Comparison of ENCODE assay signal across 24 cellular contexts in genomic region chr18:45335644-45336043, GRCh38.
DNase-seq lines count a peak whose midpoint lies in the region; ATAC-seq and TF ChIP-seq lines count a peak whose summit lies in the region.
"Had no signal": no experiment of that assay in that cellular context is flagged by ENCODE, and none has a peak within 500 bp of the region (broad histone marks: within the 10 kb centered on the region; RNA-seq: fewer than 3 reads in every experiment).

No MANE protein-coding gene starts in this region.

- POLR2A ChIA-PET in MCF 10A (lab: Yijun Ruan, JAX), result interaction anchor here (0.8 to 2.0 kb wide), 2 partner anchors 63 to 231 kb away, joined by 3 to 6 read pairs; no protein-coding TSS in a partner anchor

- in situ Hi-C loops in HAP-1 (cut with MboI; ENCODE audit: low sequenced_read_pairs), result no loop called here

- H3K4me1 Mint-ChIP-seq in MCF 10A (ENCODE audit: insufficient read depth, unreplicated experiment), result peaks cover 23% of the 10 kb centered on the region

- no peaks in the 10 kb centered on the region for H3K27me3 ChIP-seq in HAP-1 (ENCODE audit: low read depth)
- H3K27me3 ChIP-seq: hepatocyte, tibial artery had no signal

- H3K4me1 ChIP-seq in HAP-1, result no peaks in the 10 kb centered on the region

- H3K36me3 ChIP-seq in HAP-1 (replicated peaks), result no peaks in the 10 kb centered on the region
- H3K36me3 ChIP-seq: tibial artery had no signal

- H3K9me3 Mint-ChIP-seq in MCF 10A (ENCODE audit: unreplicated experiment), result no peaks in the 10 kb centered on the region
- H3K9me3 Mint-ChIP-seq: activated T-helper 2 cell treated with anti-CD3 and anti-CD28 coated beads, Interferon-gamma antibody, Interleukin-2, Interleukin-4, amounts not matched to agents 10 μg/mL and 5 μg/mL and 100 μg/mL, durations not matched to agents 14 hours and 24 hours and 36 hours; mesothelial cell of epicardium had no signal

- BruUV-seq in MCF 10A (replicated peaks; lab: Mats Ljungman, UMichigan), result no TSS peak

- H3K36me3 Mint-ChIP-seq in MCF 10A (ENCODE audit: insufficient read depth, unreplicated experiment), result no peaks in the 10 kb centered on the region
- H3K36me3 Mint-ChIP-seq: mesothelial cell of epicardium had no signal

- peak overlapping the region; percentile 2 for H3K4me3 Mint-ChIP-seq in MCF 10A (ENCODE audit: unreplicated experiment)
- H3K4me3 Mint-ChIP-seq: mesothelial cell of epicardium, neural crest cell had no signal

- H3K27ac Mint-ChIP-seq in MCF 10A (ENCODE audit: low read depth, unreplicated experiment), result no peak overlapping the region
- H3K27ac Mint-ChIP-seq: activated T-helper 2 cell treated with anti-CD3 and anti-CD28 coated beads, Interferon-gamma antibody, Interleukin-2, Interleukin-4, amounts not matched to agents 10 μg/mL and 5 μg/mL and 100 μg/mL, durations not matched to agents 14 hours and 24 hours and 36 hours; mesothelial cell of epicardium had no signal

- intact Hi-C loops in MCF 10A (cut with micrococcal nuclease), result no loop called here

- no peak for TF ChIP-seq CTCF in AG10803 (conservative IDR thresholded peaks at IDR 0.05; ENCODE audit: low read length)
- TF ChIP-seq CTCF in MCF 10A (IDR thresholded peaks at IDR 0.05; ENCODE audit: unreplicated experiment), result no peak

- H3K4me3 ChIP-seq in AG10803 (ENCODE audit: low read length) (no peak overlapping the region), HAP-1 (no peak overlapping the region)
- H3K4me3 ChIP-seq: hepatocyte, tibial artery had no signal

- no peaks in the 10 kb centered on the region for H3K9me3 ChIP-seq in HAP-1
- H3K9me3 ChIP-seq: tibial artery had no signal

- DNase-seq in AG10803 (ENCODE audit: low read depth) (peak; percentile 30), M059J (ENCODE audit: low read depth) (peak; percentile 70), MCF 10A (ENCODE audit: unreplicated experiment) (peak; percentile 78), left kidney (ENCODE audit: low read depth, low spot score) (peak; percentile 28), NCI-H2029 (lab: John Stamatoyannopoulos, UW) (no peak), HAP-1 (ENCODE audit: low spot score in 2 of 2) (no peak), NCI-H1417 treated with DMSO at 0.1 percent for 48 hours (lab: John Stamatoyannopoulos, UW) (no peak)
- DNase-seq: DMS 273 treated with DMSO at 0.1 percent for 48 hours; effector CD8-positive, alpha-beta T cell; NCI-H187 treated with DMSO at 0.1 percent for 48 hours; NCI-H524 treated with DMSO at 0.1 percent for 48 hours; retina; stimulated activated CD4-positive, alpha-beta T cell treated with anti-CD3 and anti-CD28 coated beads, Interleukin-15, amount 100 ng/mL, for 24 hours; stimulated activated naive CD4-positive, alpha-beta T cell; T-helper 9 cell; tibial artery had no signal

- no peak for ATAC-seq in GM19463 (IDR thresholded peaks at IDR 0.05; ENCODE audit: unreplicated experiment)
- ATAC-seq: activated CD4-positive, CD25-positive, alpha-beta regulatory T cell treated with anti-CD3 and anti-CD28 coated beads, Interleukin-2, amount 50 U/mL, for 24 hours; Panc1; SK-N-SH treated with all-trans-retinoic acid at 6 μM for 48 hours had no signal

- H3K27me3 Mint-ChIP-seq in MCF 10A (ENCODE audit: insufficient read depth, unreplicated experiment), result no peaks in the 10 kb centered on the region

- CTCF ChIA-PET in MCF 10A (lab: Yijun Ruan, JAX), result no interaction called here

Comparison
In these comparisons a context has a peak if more than half of its experiments do, and no peak if none do; other contexts are left out.
1. DNase-seq: peak in AG10803 (single experiment), M059J (single experiment), MCF 10A (single experiment) and left kidney (single experiment); none in NCI-H2029 (single experiment), HAP-1 (0 of 2) and NCI-H1417 treated with DMSO at 0.1 percent for 48 hours (single experiment).